21 cellular contexts compared by ENCODE assay signal in genomic region chr1:108933944-108934343, GRCh38. TPM values are rescaled to one million over a fixed set of nuclear protein-coding genes. Genes with fewer than 3 reads are reported as not detected.
A peak's percentile ranks its signal among the peaks of the same experiment; 100 is the strongest.
DNase-seq lines count a peak whose midpoint lies in the region; ATAC-seq and TF ChIP-seq lines count a peak whose summit lies in the region.
"Had no signal": no experiment of that assay in that cellular context is flagged by ENCODE, and none has a peak within 500 bp of the region (broad histone marks: within the 10 kb centered on the region; RNA-seq: fewer than 3 reads in every experiment).

No MANE protein-coding gene starts in this region.

- CTCF ChIA-PET in HCT116 (lab: Charles Lee): no interaction called here

- H3K9me3 Mint-ChIP-seq in activated T-cell treated with anti-CD3 and anti-CD28 coated beads, Interleukin-2, amount 50 U/mL, for 24 hours: no peaks in the 10 kb centered on the region
- no peaks in the 10 kb centered on the region for H3K9me3 Mint-ChIP-seq in central memory CD8-positive, alpha-beta T cell
- H3K9me3 Mint-ChIP-seq: CD14-positive monocyte; CD4-positive, alpha-beta T cell had no signal

- RAD21 ChIA-PET in HCT116 (lab: Charles Lee; ENCODE audit: low non-redundant PET in 1 of 2, low total read pairs in 2 of 2, uncharacterized antibody in 2 of 2, unreplicated experiment in 2 of 2): no interaction called here

- no peaks in the 10 kb centered on the region for H3K27me3 Mint-ChIP-seq in activated T-cell treated with anti-CD3 and anti-CD28 coated beads, Interleukin-2, amount 50 U/mL, for 24 hours
- no peaks in the 10 kb centered on the region for H3K27me3 Mint-ChIP-seq in central memory CD8-positive, alpha-beta T cell
- H3K27me3 Mint-ChIP-seq: CD4-positive, alpha-beta T cell had no signal

- no peaks in the 10 kb centered on the region for H3K4me1 Mint-ChIP-seq in activated T-cell treated with anti-CD3 and anti-CD28 coated beads, Interleukin-2, amount 50 U/mL, for 24 hours (ENCODE audit: low read depth)
- H3K4me1 Mint-ChIP-seq in central memory CD8-positive, alpha-beta T cell: no peaks in the 10 kb centered on the region
- H3K4me1 Mint-ChIP-seq: CD14-positive monocyte had no signal

- no peak overlapping the region for H2AFZ ChIP-seq in HCT116 (ENCODE audit: low read depth, low read length, poor library complexity, severe bottlenecking)

- H3K9me3 ChIP-seq in HCT116 (ENCODE audit: control insufficient read depth in 1 of 2, insufficient read depth in 1 of 2, low read depth in 1 of 2, low read length in 2 of 2): no peaks in the 10 kb centered on the region
- H3K9me3 ChIP-seq: A549; BE2C; BLaER1 treated with 17β-estradiol and CSF1 and Interleukin-3, amounts not matched to agents 10 nM and 100 nM; HAP-1 had no signal

- no peak overlapping the region for H3K4me3 ChIP-seq in HCT116 (replicated peaks in 1 of 2; ENCODE audit: low read depth in 1 of 2, low read length in 2 of 2)
- H3K4me3 ChIP-seq: A549; BLaER1 treated with 17β-estradiol and CSF1 and Interleukin-3, amounts not matched to agents 10 nM and 100 nM; HAP-1 had no signal

- no peak overlapping the region for H3K27ac ChIP-seq in HCT116 (ENCODE audit: low read depth, low read length)
- H3K27ac ChIP-seq: A549; BLaER1 treated with 17β-estradiol and CSF1 and Interleukin-3, amounts not matched to agents 10 nM and 100 nM had no signal

- H3K9ac ChIP-seq in HCT116 (ENCODE audit: low read length): no peak overlapping the region
- H3K9ac ChIP-seq: BLaER1 treated with 17β-estradiol and CSF1 and Interleukin-3, amounts not matched to agents 10 nM and 100 nM had no signal

- no TSS peak for BruUV-seq in HCT116 (replicated peaks; lab: Mats Ljungman, UMichigan)

- ATAC-seq in HCT116 (no peak), GM18873 (IDR thresholded peaks at IDR 0.05; ENCODE audit: low FRiP score, unreplicated experiment) (no peak)
- no peak for ATAC-seq in central memory CD8-positive, alpha-beta T cell (replicated peaks; ENCODE audit: extremely low read depth, poor library complexity, severe bottlenecking)
- ATAC-seq: A549 had no signal

- H3K79me2 ChIP-seq in HCT116 (ENCODE audit: insufficient read depth, low read length): no peaks in the 10 kb centered on the region; the same call in 1 of the 2 replicates

- no peaks in the 10 kb centered on the region for H3K4me1 ChIP-seq in HCT116 (ENCODE audit: control insufficient read depth in 1 of 2, insufficient read depth in 2 of 2, low read length in 2 of 2)
- H3K4me1 ChIP-seq: A549; BE2C; BLaER1 treated with 17β-estradiol and CSF1 and Interleukin-3, amounts not matched to agents 10 nM and 100 nM; HAP-1 had no signal

- H3K27ac Mint-ChIP-seq in activated T-cell treated with anti-CD3 and anti-CD28 coated beads, Interleukin-2, amount 50 U/mL, for 24 hours: peak overlapping the region; percentile 55
- peak overlapping the region; percentile 53 for H3K27ac Mint-ChIP-seq in central memory CD8-positive, alpha-beta T cell (ENCODE audit: low read depth)
- H3K27ac Mint-ChIP-seq: CD4-positive, alpha-beta T cell had no signal

- no peaks in the 10 kb centered on the region for H3K27me3 ChIP-seq in HCT116 (ENCODE audit: insufficient read depth, low read length)
- H3K27me3 ChIP-seq: BE2C; BLaER1 treated with 17β-estradiol and CSF1 and Interleukin-3, amounts not matched to agents 10 nM and 100 nM had no signal

- DNase-seq in activated T-cell treated with anti-CD3 and anti-CD28 coated beads, Interleukin-2, amount 50 U/mL, for 24 hours: no peak
- no peak for DNase-seq in activated T-cell treated with anti-CD3 and anti-CD28 coated beads, Interleukin-2, amount 50 U/mL, for 1 hour
- DNase-seq in HCT116 (ENCODE audit: low read depth, low spot score): no peak
- DNase-seq in central memory CD8-positive, alpha-beta T cell (ENCODE audit: low spot score in 2 of 2): no peak
- no peak for DNase-seq in activated naive CD4-positive, alpha-beta T cell (lab: John Stamatoyannopoulos, UW)
- DNase-seq: 8988T; ACHN; AML-193; BE2C; Calu3; CD4-positive, alpha-beta T cell; COR-L47; DMS53; DMS79 treated with DMSO at 0.1 percent for 48 hours; GF-D8; GOT3 had no signal

- intact Hi-C loops in HCT116 (cut with micrococcal nuclease): no loop called here

- no peak for TF ChIP-seq CTCF in HCT116 (IDR thresholded peaks at IDR 0.05 in 2 of 3, conservative IDR thresholded peaks at IDR 0.05 in 1 of 3; ENCODE audit: borderline replicate concordance in 1 of 3, insufficient read depth in 1 of 3, low read depth in 2 of 3, low read length in 2 of 3)

- no peaks in the 10 kb centered on the region for H4K20me1 ChIP-seq in HCT116 (ENCODE audit: insufficient read depth)
- H4K20me1 ChIP-seq: BLaER1 treated with 17β-estradiol and CSF1 and Interleukin-3, amounts not matched to agents 10 nM and 100 nM had no signal

- TF ChIP-seq POLR2A in HCT116 (IDR thresholded peaks at IDR 0.05; ENCODE audit: borderline replicate concordance, extremely low read depth, insufficient read depth, insufficient read length): no peak

- POLR2A ChIA-PET in HCT116 (lab: Charles Lee): no interaction called here

- no peak for TF ChIP-seq RAD21 in HCT116 (IDR thresholded peaks at IDR 0.05; ENCODE audit: low read depth)

- H3K36me3 ChIP-seq in HCT116 (ENCODE audit: control insufficient read depth in 1 of 2, insufficient read depth in 2 of 2, low read length in 2 of 2): peaks cover 56 to 67% of the 10 kb centered on the region in 2 experiments

- H3K9me2 ChIP-seq in HCT116 (ENCODE audit: insufficient read depth): no peaks in the 10 kb centered on the region

- H3K4me3 Mint-ChIP-seq in activated T-cell treated with anti-CD3 and anti-CD28 coated beads, Interleukin-2, amount 50 U/mL, for 24 hours: no peak overlapping the region
- H3K4me3 Mint-ChIP-seq in central memory CD8-positive, alpha-beta T cell: no peak overlapping the region
- H3K4me3 Mint-ChIP-seq: CD14-positive monocyte; CD4-positive, alpha-beta T cell had no signal

- peaks cover 90% of the 10 kb centered on the region for H3K36me3 Mint-ChIP-seq in activated T-cell treated with anti-CD3 and anti-CD28 coated beads, Interleukin-2, amount 50 U/mL, for 24 hours (ENCODE audit: low read depth)
- H3K36me3 Mint-ChIP-seq in central memory CD8-positive, alpha-beta T cell (ENCODE audit: insufficient read depth): peaks cover 42% of the 10 kb centered on the region

- H3K4me2 ChIP-seq in HCT116 (ENCODE audit: low read length): no peak overlapping the region
- H3K4me2 ChIP-seq: A549; BLaER1 treated with 17β-estradiol and CSF1 and Interleukin-3, amounts not matched to agents 10 nM and 100 nM had no signal

TF ChIP-seq in HCT116, 20 proteins besides CTCF, POLR2A, EP300 and RAD21:
- TF ChIP-seq POLR2AphosphoS5 (IDR thresholded peaks at IDR 0.05; ENCODE audit: low read depth, low read length) (0 out of 2 replicates have a peak, but pooled peaks have one; percentile 15), SIN3A (IDR thresholded peaks at IDR 0.05; ENCODE audit: low read depth) (no peak)

RNA-seq across cellular contexts. Expression of gene CLCC1, which starts 29.3 kb away (rescaled TPM):
- 14.3 TPM for total RNA-seq in HCT116 (2021; ENCODE audit: unreplicated experiment)
- 5.2 and 6.9 TPM in 2 replicates for polyA plus RNA-seq in HCT116 (2012)

RNA-seq across cellular contexts. Expression of gene GPSM2, which starts 57.2 kb away (rescaled TPM):
- 58.1 TPM for total RNA-seq in HCT116 (2021; ENCODE audit: unreplicated experiment)
- 23.2 and 39.4 TPM in 2 replicates for polyA plus RNA-seq in HCT116 (2012)
